ENCODE assay signal across 8 cellular contexts in the genomic region with DNA sequence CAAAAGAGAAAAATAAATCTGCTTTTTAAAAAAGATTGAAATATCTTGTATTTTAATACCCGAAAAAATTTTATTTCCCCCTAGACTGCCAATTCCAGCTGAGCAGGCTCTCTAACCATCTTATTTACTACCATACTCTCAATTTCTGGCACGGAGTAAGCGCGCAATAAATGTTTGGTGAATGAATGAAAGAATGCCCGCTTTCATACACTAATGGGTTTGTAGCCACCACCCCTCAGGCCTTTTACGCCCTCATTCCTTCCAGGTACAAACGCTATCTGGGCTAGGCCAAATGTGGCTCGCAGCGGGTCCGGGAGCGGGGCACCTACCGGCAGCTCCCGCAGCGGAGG. TPM values are rescaled to one million over a fixed set of nuclear protein-coding genes. Genes with fewer than 3 reads are reported as not detected.
A peak's percentile ranks its signal among the peaks of the same experiment; 100 is the strongest.
DNase-seq lines count a peak whose midpoint lies in the region; ATAC-seq and TF ChIP-seq lines count a peak whose summit lies in the region.

No MANE protein-coding gene starts in this region.

- H3K36me3 Mint-ChIP-seq in CD14-positive monocyte (peaks cover 38 to 39% of the 10 kb centered on the region in 2 donors), MCF 10A (ENCODE audit: insufficient read depth, unreplicated experiment) (peaks cover 28% of the 10 kb centered on the region)

- no peaks in the 10 kb centered on the region for H3K36me3 ChIP-seq in mucosa of descending colon (ENCODE audit: low read depth)

- peaks cover 6% of the 10 kb centered on the region for H3K4me1 ChIP-seq in mucosa of descending colon (ENCODE audit: low read depth)

- H3K27ac Mint-ChIP-seq in CD14-positive monocyte (no peak overlapping the region), MCF 10A (ENCODE audit: low read depth, unreplicated experiment) (no peak overlapping the region)

- ATAC-seq in mucosa of descending colon (peak; percentile 1), HG02840 (IDR thresholded peaks at IDR 0.05; ENCODE audit: low FRiP score, unreplicated experiment) (no peak)

- H3K9me3 Mint-ChIP-seq in CD14-positive monocyte (peaks cover 0 to 4% (median 2%) of the 10 kb centered on the region in 7 donors), MCF 10A (ENCODE audit: unreplicated experiment) (no peaks in the 10 kb centered on the region)

- peaks cover 8% of the 10 kb centered on the region for H3K27me3 ChIP-seq in HL-60 (ENCODE audit: insufficient read depth, poor library complexity, severe bottlenecking)

- H3K4me1 Mint-ChIP-seq in CD14-positive monocyte (peaks cover 24% of the 10 kb centered on the region), MCF 10A (ENCODE audit: insufficient read depth, unreplicated experiment) (peaks cover 17% of the 10 kb centered on the region)

- POLR2A ChIA-PET in MCF 10A (lab: Yijun Ruan, JAX) = interaction anchor here (0.6 to 3.3 kb wide), 18 partner anchors 10 to 180 kb away, joined by 3 to 41 read pairs (median 4); a partner anchor contains a TSS

- CTCF ChIA-PET in MCF 10A (lab: Yijun Ruan, JAX) = interaction anchor here (0.6 to 3.0 kb wide), 4 partner anchors 16 to 580 kb away, joined by 3 to 12 read pairs (median 4); no protein-coding TSS in a partner anchor

- TSS peak; percentile 65 for BruUV-seq in MCF 10A (replicated peaks; lab: Mats Ljungman, UMichigan)

- no peak for DNase-seq in CD14-positive monocyte (ENCODE audit: low spot score)
- DNase-seq in HL-60 (ENCODE audit: low read depth in 1 of 2, low spot score in 1 of 2) = no peak
- DNase-seq in MCF 10A (ENCODE audit: unreplicated experiment) = no peak
- DNase-seq in mucosa of descending colon = peak in 1 of 3 donors; percentile 36
- no peak for DNase-seq in NCI-H526 treated with DMSO at 0.1 percent for 48 hours (lab: John Stamatoyannopoulos, UW)
- DNase-seq in NCI-H2196 treated with DMSO at 0.1 percent for 48 hours (lab: John Stamatoyannopoulos, UW; ENCODE audit: unreplicated experiment) = no peak
- DNase-seq in mucosa of gallbladder (ENCODE audit: low spot score) = no peak

- no peaks in the 10 kb centered on the region for H3K9me3 ChIP-seq in mucosa of descending colon

- H3K4me3 ChIP-seq in HL-60 (replicated peaks; ENCODE audit: insufficient read depth, low read length) = peak overlapping the region; percentile 44
- peak overlapping the region; percentile 61 for H3K4me3 ChIP-seq in mucosa of descending colon

- intact Hi-C loops in CD14-positive monocyte (cut with micrococcal nuclease) = loop anchor here (5.0 kb wide), 2 partner anchors 76 to 191 kb away; a partner anchor contains a TSS
- intact Hi-C loops in MCF 10A (cut with micrococcal nuclease) = loop anchor here (1.0 to 5.0 kb wide), 2 partner anchors 10 to 76 kb away; a partner anchor contains a TSS
- intact Hi-C loops in mucosa of descending colon (cut with DNase I, micrococcal nuclease) = no loop called here

- H3K27me3 Mint-ChIP-seq in CD14-positive monocyte (ENCODE audit: low read depth in 3 of 3) (peaks cover 24 to 48% (median 44%) of the 10 kb centered on the region in 3 donors), MCF 10A (ENCODE audit: insufficient read depth, unreplicated experiment) (no peaks in the 10 kb centered on the region)

- TF ChIP-seq CTCF in CD14-positive monocyte (IDR thresholded peaks at IDR 0.05) = no peak
- TF ChIP-seq CTCF in HL-60 (IDR thresholded peaks at IDR 0.05; ENCODE audit: insufficient read depth, low read length) = no peak
- no peak for TF ChIP-seq CTCF in MCF 10A (IDR thresholded peaks at IDR 0.05; ENCODE audit: unreplicated experiment)
- no peak for TF ChIP-seq CTCF in mucosa of descending colon (IDR thresholded peaks at IDR 0.05)

- H3K4me3 Mint-ChIP-seq in CD14-positive monocyte (peak overlapping the region; percentile 72 to 79), MCF 10A (ENCODE audit: unreplicated experiment) (peak overlapping the region; percentile 77)

- no peak overlapping the region for H3K27ac ChIP-seq in HL-60 (replicated peaks)

RNA-seq across cellular contexts. Expression of a gene that starts 0.6 kb away (rescaled TPM):
- polyA plus RNA-seq in CD14-positive monocyte = 1 to 10 TPM; 3.5 to 4.0 TPM
- 27.6 and 31.7 TPM in 2 replicates for total RNA-seq in MCF 10A (2022)
- total RNA-seq in mucosa of descending colon = 10 to 100 TPM; 24.4 to 29.8 (median 29.2) TPM
- 48.7 TPM for total RNA-seq in mucosa of gallbladder

RNA-seq across cellular contexts. Expression of a gene that starts 10.4 kb away (rescaled TPM):
- 100 to 1,000 TPM; 361 to 364 TPM for polyA plus RNA-seq in CD14-positive monocyte
- total RNA-seq in MCF 10A (2022) (169 and 182 TPM in 2 replicates), mucosa of descending colon (100 to 1,000 TPM in 2 of 3 donors, 10 to 100 TPM in 1; 71.5 to 122 (median 109) TPM), mucosa of gallbladder (104 TPM)

RNA-seq across cellular contexts. Expression of a gene that starts 17.6 kb away (rescaled TPM):
- 1 to 10 TPM; 1.5 to 2.1 TPM for polyA plus RNA-seq in CD14-positive monocyte
- total RNA-seq in MCF 10A (2022) (not detected in 2 replicates), mucosa of descending colon (not detected), mucosa of gallbladder (0.46 TPM)

RNA-seq across cellular contexts. Expression of a gene that starts 20.2 kb away (rescaled TPM):
- under 1 TPM; 0.54 to 0.79 TPM for polyA plus RNA-seq in CD14-positive monocyte
- total RNA-seq in MCF 10A (2022) (0.77 and 1.1 TPM in 2 replicates), mucosa of descending colon (1 to 10 TPM in 2 of 3 donors, under 1 TPM in 1; 0.67 to 2.3 (median 2.1) TPM), mucosa of gallbladder (3.9 TPM)

Comparison
In these comparisons a context has a peak if more than half of its experiments do, and no peak if none do; other contexts are left out.
1. intact Hi-C loops: an anchor here in CD14-positive monocyte (5.0 kb wide) and MCF 10A (1.0 to 5.0 kb wide); none called in mucosa of descending colon.